16 cellular contexts compared by ENCODE assay signal in the genomic region with DNA sequence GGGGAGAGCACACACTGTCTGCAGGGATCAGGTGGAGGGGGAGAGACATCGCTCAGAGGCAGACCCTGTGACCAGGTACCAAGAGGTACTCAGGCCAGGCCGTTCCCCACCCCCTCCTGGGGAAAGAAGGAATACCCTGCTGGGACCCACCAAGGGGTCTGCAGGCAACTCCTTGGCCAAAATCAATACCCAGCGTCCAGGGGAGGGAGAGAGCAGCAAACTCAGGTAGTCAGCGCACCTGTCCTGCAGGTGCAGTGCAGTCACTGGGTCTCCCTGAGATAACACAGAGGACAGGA. TPM values are rescaled to one million over a fixed set of nuclear protein-coding genes. Genes with fewer than 3 reads are reported as not detected.
"Had no signal": no experiment of that assay in that cellular context is flagged by ENCODE, and none has a peak within 500 bp of the region (broad histone marks: within the 10 kb centered on the region; RNA-seq: fewer than 3 reads in every experiment).

No MANE protein-coding gene starts in this region.

- H3K4me1 Mint-ChIP-seq: activated CD4-positive, alpha-beta T cell treated with anti-CD3 and anti-CD28 coated beads, Interleukin-2, amount 10 ng/mL, durations not matched to agents 7 days and 5 days; activated naive CD4-positive, alpha-beta T cell treated with anti-CD3 and anti-CD28 coated beads, Interleukin-2, amount 50 U/mL, for 24 hours had no signal

- H3K4me3 ChIP-seq: ascending aorta, esophagus squamous epithelium, tibial nerve, vagina had no signal

- H3K36me3 ChIP-seq: ascending aorta, esophagus squamous epithelium, tibial nerve, vagina had no signal

- H3K9me3 Mint-ChIP-seq: activated CD4-positive, alpha-beta T cell treated with anti-CD3 and anti-CD28 coated beads, Interleukin-2, amount 10 ng/mL, durations not matched to agents 7 days and 5 days; activated naive CD4-positive, alpha-beta T cell treated with anti-CD3 and anti-CD28 coated beads, Interleukin-2, amount 50 U/mL, for 24 hours; activated T-cell treated with anti-CD3 and anti-CD28 coated beads, Interleukin-2, amount 50 U/mL, for 72 hours; immature natural killer cell; nephron progenitor cell had no signal

- ATAC-seq: activated T-cell treated with anti-CD3 and anti-CD28 coated beads, Interleukin-2, amount 50 U/mL, for 72 hours; stimulated activated naive CD8-positive, alpha-beta T cell treated with anti-CD3 and anti-CD28 coated beads, Interleukin-15, Interleukin-2, amounts not matched to agents 100 U/mL and 50 U/mL, for 24 hours had no signal

- H3K4me3 Mint-ChIP-seq: activated CD4-positive, alpha-beta T cell treated with anti-CD3 and anti-CD28 coated beads, Interleukin-2, amount 10 ng/mL, durations not matched to agents 7 days and 5 days; activated naive CD4-positive, alpha-beta T cell treated with anti-CD3 and anti-CD28 coated beads, Interleukin-2, amount 50 U/mL, for 24 hours; activated T-cell treated with anti-CD3 and anti-CD28 coated beads, Interleukin-2, amount 50 U/mL, for 72 hours; immature natural killer cell; nephron progenitor cell had no signal

- H3K27me3 Mint-ChIP-seq: activated CD4-positive, alpha-beta T cell treated with anti-CD3 and anti-CD28 coated beads, Interleukin-2, amount 10 ng/mL, durations not matched to agents 7 days and 5 days had no signal

- H3K36me3 Mint-ChIP-seq: activated naive CD4-positive, alpha-beta T cell treated with anti-CD3 and anti-CD28 coated beads, Interleukin-2, amount 50 U/mL, for 24 hours had no signal

- DNase-seq: activated CD4-positive, alpha-beta T cell treated with anti-CD3 and anti-CD28 coated beads, Interleukin-2, amount 10 ng/mL, durations not matched to agents 7 days and 5 days; activated CD4-positive, CD25-positive, alpha-beta regulatory T cell; activated gamma-delta T cell; activated T-cell treated with anti-CD3 and anti-CD28 coated beads, Interleukin-2, amount 50 U/mL, for 72 hours; effector CD4-positive, alpha-beta T cell; esophagus squamous epithelium; immature natural killer cell; nephron progenitor cell; nucleus accumbens; retina; stimulated activated naive CD8-positive, alpha-beta T cell treated with anti-CD3 and anti-CD28 coated beads, Interleukin-15, Interleukin-2, amounts not matched to agents 100 U/mL and 50 U/mL, for 24 hours; substantia nigra had no signal

- H3K27ac ChIP-seq: ascending aorta, esophagus squamous epithelium, tibial nerve, vagina had no signal

- H3K4me1 ChIP-seq: ascending aorta, esophagus squamous epithelium, tibial nerve, vagina had no signal

- H3K9me3 ChIP-seq: ascending aorta, esophagus squamous epithelium, tibial nerve, vagina had no signal

- H3K27ac Mint-ChIP-seq: activated CD4-positive, alpha-beta T cell treated with anti-CD3 and anti-CD28 coated beads, Interleukin-2, amount 10 ng/mL, durations not matched to agents 7 days and 5 days; activated naive CD4-positive, alpha-beta T cell treated with anti-CD3 and anti-CD28 coated beads, Interleukin-2, amount 50 U/mL, for 24 hours; activated T-cell treated with anti-CD3 and anti-CD28 coated beads, Interleukin-2, amount 50 U/mL, for 72 hours had no signal

- H3K27me3 ChIP-seq: ascending aorta, esophagus squamous epithelium, tibial nerve, vagina had no signal

RNA-seq across cellular contexts. Expression of a gene that starts 57.5 kb away (rescaled TPM):
- total RNA-seq: activated CD4-positive, alpha-beta T cell treated with anti-CD3 and anti-CD28 coated beads, Interleukin-2, amount 10 ng/mL, durations not matched to agents 7 days and 5 days had no signal
- polyA plus RNA-seq: immature natural killer cell had no signal
